Comparison of ENCODE assay signal across 8 cellular contexts in genomic region chr18:42298744-42299685, GRCh38.
DNase-seq lines count a peak whose midpoint lies in the region; FAIRE-seq and TF ChIP-seq lines count a peak whose summit lies in the region.

No MANE protein-coding gene starts in this region.

- H3K27me3 Mint-ChIP-seq in type B pancreatic cell: peaks cover 4% of the 10 kb centered on the region

- H3F3A ChIP-seq in GM23248 (ENCODE audit: insufficient read depth): no peaks in the 10 kb centered on the region

- H3K4me3 ChIP-seq in GM23248 (peak overlapping the region; percentile 56), osteoblast (ENCODE audit: insufficient read depth, low read length) (peak overlapping the region; percentile 44)

- no peaks in the 10 kb centered on the region for H3K4me1 ChIP-seq in GM23248 (ENCODE audit: insufficient read depth)
- peaks cover 3% of the 10 kb centered on the region for H3K4me1 ChIP-seq in osteoblast (ENCODE audit: insufficient read depth, low read length)

- in situ Hi-C loops in G401 (cut with HindIII; ENCODE audit: low sequenced_read_pairs): no loop called here
- in situ Hi-C loops in GM23248 (cut with MboI): loop anchor here (25.0 kb wide), 1 partner anchor 187 kb away; no protein-coding TSS in a partner anchor

- peaks cover 4% of the 10 kb centered on the region for H3K36me3 Mint-ChIP-seq in type B pancreatic cell

- H3K27me3 ChIP-seq in GM23248 (replicated peaks; ENCODE audit: insufficient read depth): 0 out of 2 replicates have a peak, but pooled peaks cover 7% of the 10 kb centered on the region
- H3K27me3 ChIP-seq in osteoblast (ENCODE audit: insufficient read depth, low read length): no peaks in the 10 kb centered on the region

- H3K79me2 ChIP-seq in GM23248 (ENCODE audit: insufficient read depth): no peaks in the 10 kb centered on the region
- no peaks in the 10 kb centered on the region for H3K79me2 ChIP-seq in osteoblast (ENCODE audit: insufficient read depth, low read length)

- H3K4me2 ChIP-seq in GM23248 (ENCODE audit: unreplicated experiment) (peak overlapping the region; percentile 47), osteoblast (ENCODE audit: insufficient read depth, low read length) (peak overlapping the region; percentile 77)

- H3K4me1 Mint-ChIP-seq in type B pancreatic cell (ENCODE audit: unreplicated experiment): peaks cover 10% of the 10 kb centered on the region

- H4K20me1 ChIP-seq in GM23248 (ENCODE audit: insufficient read depth): no peaks in the 10 kb centered on the region
- H4K20me1 ChIP-seq in osteoblast (ENCODE audit: insufficient read depth, low read length): no peaks in the 10 kb centered on the region

- H2AFZ ChIP-seq in GM23248 (peak overlapping the region; percentile 72), osteoblast (ENCODE audit: low read length) (peak overlapping the region; percentile 61)

- H3K4me3 Mint-ChIP-seq in type B pancreatic cell: peak overlapping the region; percentile 3

- peak; percentile 5 for FAIRE-seq in RCC 7860 (lab: Jason Lieb, UNC)

- H3K9me3 Mint-ChIP-seq in type B pancreatic cell: no peaks in the 10 kb centered on the region

- H3K9ac ChIP-seq in GM23248: 0 out of 2 replicates have a peak overlapping the region, but pooled peaks have one; percentile 4

- H3K27ac ChIP-seq in GM23248: no peak overlapping the region
- no peak overlapping the region for H3K27ac ChIP-seq in osteoblast (ENCODE audit: low read depth, low read length)

- WGBS in GM23248 (ENCODE audit: low coverage in 1 of 2, low lambda C conversion rate in 2 of 2, missing lambda C conversion rate in 2 of 2), 2 experiments: 2 to 3% methylated on average over 15 of the region's 15 CpGs

- peak; percentile 94 for TF ChIP-seq CTCF in osteoblast (IDR thresholded peaks at IDR 0.05; ENCODE audit: extremely low read depth, low read depth, low read length)
- TF ChIP-seq CTCF in type B pancreatic cell (conservative IDR thresholded peaks at IDR 0.05): peak; percentile 96

- no peaks in the 10 kb centered on the region for H3K9me3 ChIP-seq in GM23248 (ENCODE audit: low read depth)
- H3K9me3 ChIP-seq in osteoblast (ENCODE audit: low read depth, low read length): no peaks in the 10 kb centered on the region

- no peaks in the 10 kb centered on the region for H3K9me2 ChIP-seq in GM23248 (ENCODE audit: insufficient read depth)

- DNase-seq in G401 (ENCODE audit: low spot score) (peak; percentile 98), GM23248 (peak; percentile 82), Kasumi-1 (lab: John Stamatoyannopoulos, UW) (peak; percentile 74 to 85), RCC 7860 (ENCODE audit: low spot score) (peak; percentile 47), foreskin melanocyte (peak; percentile 70), osteoblast (ENCODE audit: insufficient read length, low spot score, missing footprints) (no peak), type B pancreatic cell (ENCODE audit: extremely low spot score, unreplicated experiment) (peak; percentile 75)
- peak; percentile 5 for DNase-seq in activated effector memory CD4-positive, alpha-beta T cell treated with Interleukin-2 at 50 U/mL for 16 hours

- H3K36me3 ChIP-seq in GM23248 (ENCODE audit: low read depth) (no peaks in the 10 kb centered on the region), osteoblast (ENCODE audit: insufficient read depth, low read length) (no peaks in the 10 kb centered on the region)

- peak overlapping the region; percentile 20 for H3K27ac Mint-ChIP-seq in type B pancreatic cell
